ENCODE assay signal across 25 cellular contexts in the genomic region with DNA sequence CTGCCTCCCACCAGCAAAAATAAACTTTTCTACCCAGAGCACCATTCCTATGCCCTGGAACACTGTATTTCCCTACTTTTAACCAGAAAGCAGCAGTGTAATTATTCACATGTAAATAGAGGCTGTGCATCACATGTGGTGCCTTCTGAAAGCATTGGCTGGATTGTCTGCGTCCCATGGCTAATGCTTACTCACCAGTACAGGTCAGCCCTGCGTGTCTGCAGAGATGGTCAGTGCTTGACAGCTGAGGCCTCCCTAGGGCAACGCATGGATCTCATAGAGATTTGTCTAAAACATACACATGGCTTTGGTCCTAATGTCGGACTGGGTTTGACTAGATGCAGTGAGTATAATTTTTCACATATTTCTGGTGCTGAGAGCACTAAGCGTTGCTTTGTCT.
"Had no signal": no experiment of that assay in that cellular context is flagged by ENCODE, and none has a peak within 500 bp of the region (broad histone marks: within the 10 kb centered on the region; RNA-seq: fewer than 3 reads in every experiment).

No MANE protein-coding gene starts in this region.

- H3K36me3 Mint-ChIP-seq: activated CD4-positive, alpha-beta memory T cell treated with anti-CD3 and anti-CD28 coated beads for 36 hours; activated naive CD8-positive, alpha-beta T cell treated with anti-CD3 and anti-CD28 coated beads for 36 hours; natural killer cell treated with Interleukin-12 subunit alpha and Interleukin-12 subunit beta and Interleukin-15 and Interleukin-18, amount 100 ng/mL, for 72 hours had no signal

- H3K4me3 ChIP-seq: spleen, thoracic aorta had no signal

- FAIRE-seq: frontal cortex, islet of Langerhans had no signal

- H3K27me3 ChIP-seq: spleen had no signal

- H3K27ac ChIP-seq: epithelial cell of prostate, spleen, thoracic aorta had no signal

- H3K27ac Mint-ChIP-seq: activated CD4-positive, alpha-beta memory T cell treated with anti-CD3 and anti-CD28 coated beads for 36 hours; activated naive CD8-positive, alpha-beta T cell treated with anti-CD3 and anti-CD28 coated beads for 36 hours; natural killer cell treated with Interleukin-12 subunit alpha and Interleukin-12 subunit beta and Interleukin-15 and Interleukin-18, amount 100 ng/mL, for 72 hours; T-helper 1 cell treated with Interleukin-12 subunit alpha and Interleukin-12 subunit beta and Interleukin-4 antibody, amounts not matched to agents 30 μg/mL and 1 μg/mL, for 36 hours; type B pancreatic cell had no signal

- H3K4me3 Mint-ChIP-seq: activated CD4-positive, alpha-beta memory T cell treated with anti-CD3 and anti-CD28 coated beads for 36 hours; activated naive CD8-positive, alpha-beta T cell treated with anti-CD3 and anti-CD28 coated beads for 36 hours; natural killer cell treated with Interleukin-12 subunit alpha and Interleukin-12 subunit beta and Interleukin-15 and Interleukin-18, amount 100 ng/mL, for 72 hours; T-helper 1 cell treated with Interleukin-12 subunit alpha and Interleukin-12 subunit beta and Interleukin-4 antibody, amounts not matched to agents 30 μg/mL and 1 μg/mL, for 36 hours; type B pancreatic cell had no signal

- H3K27me3 Mint-ChIP-seq: activated CD4-positive, alpha-beta memory T cell treated with anti-CD3 and anti-CD28 coated beads for 36 hours; activated naive CD8-positive, alpha-beta T cell treated with anti-CD3 and anti-CD28 coated beads for 36 hours; natural killer cell treated with Interleukin-12 subunit alpha and Interleukin-12 subunit beta and Interleukin-15 and Interleukin-18, amount 100 ng/mL, for 72 hours; type B pancreatic cell had no signal

- H3K9me3 Mint-ChIP-seq: activated CD4-positive, alpha-beta memory T cell treated with anti-CD3 and anti-CD28 coated beads for 36 hours; activated naive CD8-positive, alpha-beta T cell treated with anti-CD3 and anti-CD28 coated beads for 36 hours; natural killer cell treated with Interleukin-12 subunit alpha and Interleukin-12 subunit beta and Interleukin-15 and Interleukin-18, amount 100 ng/mL, for 72 hours; T-helper 1 cell treated with Interleukin-12 subunit alpha and Interleukin-12 subunit beta and Interleukin-4 antibody, amounts not matched to agents 30 μg/mL and 1 μg/mL, for 36 hours; type B pancreatic cell had no signal

- H3K4me1 ChIP-seq: spleen had no signal

- DNase-seq: activated CD4-positive, alpha-beta memory T cell treated with anti-CD3 and anti-CD28 coated beads for 36 hours; activated CD4-positive, alpha-beta T cell treated with anti-CD3 and anti-CD28 coated beads for 48 hours; activated CD4-positive, CD25-positive, alpha-beta regulatory T cell; activated naive CD4-positive, alpha-beta T cell treated with Interleukin-2 at 50 U/mL for 16 hours; activated naive CD8-positive, alpha-beta T cell treated with anti-CD3 and anti-CD28 coated beads for 36 hours; activated T-cell treated with anti-CD3 and anti-CD28 coated beads, Interleukin-2, amount 50 U/mL, for 48 hours; amniotic stem cell; cerebellar nuclear complex; cortex of kidney; hypothalamus; left ventricle myocardium superior; occipital lobe; posterior cingulate gyrus; spleen; stimulated activated CD4-positive, alpha-beta T cell treated with anti-CD3 and anti-CD28 coated beads, Interleukin-4, amount 100 ng/mL, for 24 hours; stimulated activated naive CD4-positive, alpha-beta T cell treated with Interleukin-2 at 50 U/mL for 16 hours; T1000 had no signal

- H3K9me3 ChIP-seq: spleen, thoracic aorta had no signal

- ATAC-seq: left ventricle myocardium superior; natural killer cell treated with Interleukin-12 subunit alpha and Interleukin-12 subunit beta and Interleukin-15 and Interleukin-18, amount 100 ng/mL, for 72 hours; sciatic nerve had no signal
